19 cellular contexts compared by ENCODE assay signal in the genomic region with DNA sequence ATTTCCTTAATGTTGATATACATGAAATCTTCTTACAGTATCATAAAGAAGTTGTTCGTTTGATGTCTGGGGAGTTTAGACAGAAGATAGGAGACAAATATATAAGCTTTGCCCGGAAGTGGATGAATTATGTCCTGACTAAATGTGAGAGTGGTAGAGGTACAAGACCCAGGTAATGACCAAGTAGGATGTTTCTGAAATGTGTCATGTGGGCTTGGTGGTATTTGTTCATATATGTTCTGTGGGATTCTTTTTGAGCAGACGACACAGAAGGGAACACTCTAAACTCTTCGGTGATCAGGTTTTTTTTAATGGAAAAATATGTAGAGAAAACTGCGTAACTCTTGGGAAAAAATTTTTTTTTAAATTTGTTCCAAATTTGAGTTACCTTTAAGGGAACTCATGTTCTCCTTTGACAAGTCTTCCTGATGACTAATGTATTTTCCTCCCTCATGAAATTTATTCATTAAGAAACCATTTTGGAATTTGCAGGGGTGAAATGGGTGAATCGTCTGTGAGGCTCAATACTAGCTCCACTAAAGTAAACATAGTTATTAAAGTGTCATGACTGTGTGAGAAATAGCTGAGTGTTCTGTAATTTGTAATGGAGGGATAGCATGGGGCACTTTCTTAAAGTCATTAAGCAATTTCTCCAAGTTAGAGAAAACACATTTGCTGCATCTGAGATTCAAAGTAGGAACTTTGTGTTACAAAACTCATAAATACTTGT.
DNase-seq lines count a peak whose midpoint lies in the region; ATAC-seq, FAIRE-seq and TF ChIP-seq lines count a peak whose summit lies in the region.
"Had no signal": no experiment of that assay in that cellular context is flagged by ENCODE, and none has a peak within 500 bp of the region (broad histone marks: within the 10 kb centered on the region; RNA-seq: fewer than 3 reads in every experiment).

No MANE protein-coding gene starts in this region.

- TF ChIP-seq EP300 in GM12878 (IDR thresholded peaks at IDR 0.05; ENCODE audit: borderline replicate concordance in 1 of 2, control insufficient read depth in 1 of 2, low read depth in 2 of 2, low read length in 2 of 2) (no peak), sigmoid colon (IDR thresholded peaks at IDR 0.05) (peak in 1 of 4 donors; percentile 14)

- H3K27me3 ChIP-seq in HCT116 (ENCODE audit: insufficient read depth, low read length): no peaks in the 10 kb centered on the region
- H3K27me3 ChIP-seq in GM12878 (replicated peaks in 1 of 2; ENCODE audit: control insufficient read depth in 2 of 2, insufficient read depth in 2 of 2, low read length in 1 of 2): no peaks in the 10 kb centered on the region
- H3K27me3 ChIP-seq in keratinocyte (ENCODE audit: control insufficient read depth, extremely low read depth, insufficient read depth, low read length): no peaks in the 10 kb centered on the region
- no peaks in the 10 kb centered on the region for H3K27me3 ChIP-seq in naive thymus-derived CD4-positive, alpha-beta T cell (ENCODE audit: control insufficient read depth in 2 of 2, insufficient read depth in 2 of 2, low read length in 2 of 2)
- no peaks in the 10 kb centered on the region for H3K27me3 ChIP-seq in sigmoid colon
- H3K27me3 ChIP-seq: SJSA1 had no signal

- H3K9ac ChIP-seq in HCT116 (ENCODE audit: low read length) (no peak overlapping the region), GM12878 (ENCODE audit: control insufficient read depth, insufficient read depth, low read length) (no peak overlapping the region), keratinocyte (ENCODE audit: control insufficient read depth, extremely low read depth, insufficient read depth, low read length) (no peak overlapping the region)

- no peaks in the 10 kb centered on the region for H3K9me1 ChIP-seq in keratinocyte (ENCODE audit: control insufficient read depth, extremely low read depth, insufficient read depth, low read length)

- H4K20me1 ChIP-seq in HCT116 (ENCODE audit: insufficient read depth) (0 out of 2 replicates have a peak, but pooled peaks cover 10% of the 10 kb centered on the region), GM12878 (ENCODE audit: control insufficient read depth, insufficient read depth) (no peaks in the 10 kb centered on the region), keratinocyte (ENCODE audit: control insufficient read depth, extremely low read depth, insufficient read depth, low read length) (no peaks in the 10 kb centered on the region)

- peak overlapping the region in 1 of 9 donors; percentile 48 for H3K27ac Mint-ChIP-seq in naive thymus-derived CD4-positive, alpha-beta T cell
- H3K27ac Mint-ChIP-seq: activated naive CD4-positive, alpha-beta T cell treated with anti-CD3 and anti-CD28 coated beads for 36 hours; T-helper 2 cell treated with Interferon-gamma antibody and Interleukin-4, amounts not matched to agents 5 μg/mL and 100 μg/mL, for 36 hours had no signal

- SMC1A ChIA-PET in GM12878 (lab: Charles Lee; ENCODE audit: uncharacterized antibody, unreplicated experiment): no interaction called here

- H3K27ac ChIP-seq in HCT116 (ENCODE audit: low read depth, low read length) (no peak overlapping the region), GM12878 (ENCODE audit: control insufficient read depth, insufficient read depth) (no peak overlapping the region), keratinocyte (ENCODE audit: control insufficient read depth, insufficient read depth, low read length) (peak overlapping the region; percentile 4), sigmoid colon (peak overlapping the region in 2 of 4 donors; percentile 29 to 46)
- no peak overlapping the region for H3K27ac ChIP-seq in naive thymus-derived CD4-positive, alpha-beta T cell (ENCODE audit: low read depth, low read length)
- H3K27ac ChIP-seq: SJSA1 had no signal

- TF ChIP-seq POLR2A in HCT116 (IDR thresholded peaks at IDR 0.05; ENCODE audit: borderline replicate concordance, extremely low read depth, insufficient read depth, insufficient read length) (no peak), GM12878 (IDR thresholded peaks at IDR 0.05; ENCODE audit: low read depth, low read length) (no peak), sigmoid colon (IDR thresholded peaks at IDR 0.05) (no peak)

- FAIRE-seq in GM12878 (lab: Jason Lieb, UNC) (peak; percentile 57), keratinocyte (lab: Jason Lieb, UNC) (no peak)
- FAIRE-seq: H54 had no signal

- BruUV-seq in HCT116 (replicated peaks; lab: Mats Ljungman, UMichigan) (no TSS peak), GM12878 (replicated peaks; lab: Mats Ljungman, UMichigan) (no TSS peak)

- H3K4me3 ChIP-seq in HCT116 (replicated peaks in 1 of 2; ENCODE audit: low read depth in 1 of 2, low read length in 2 of 2) (no peak overlapping the region), GM12878 (no peak overlapping the region), keratinocyte (ENCODE audit: control insufficient read depth in 2 of 3, extremely low read depth in 1 of 3, insufficient read depth in 2 of 3, low read depth in 1 of 3, low read length in 3 of 3) (no peak overlapping the region), sigmoid colon (no peak overlapping the region)
- H3K4me3 ChIP-seq in naive thymus-derived CD4-positive, alpha-beta T cell (ENCODE audit: low read length): no peak overlapping the region
- H3K4me3 ChIP-seq: SJSA1 had no signal

- 57% methylated on average over 6 of the region's 6 CpGs for WGBS in GM12878 (ENCODE audit: insufficient coverage, insufficient replicate concordance, low lambda C conversion rate, missing lambda C conversion rate)
- 86% methylated on average over 6 of the region's 6 CpGs for WGBS in sigmoid colon, 2 donors

- ATAC-seq in HCT116 (no peak), GM12878 (no peak)
- no peak for ATAC-seq in naive thymus-derived CD4-positive, alpha-beta T cell
- ATAC-seq: left cardiac atrium had no signal

- H2AFZ ChIP-seq in HCT116 (ENCODE audit: low read depth, low read length, poor library complexity, severe bottlenecking) (no peak overlapping the region), GM12878 (ENCODE audit: control insufficient read depth, low read depth, low read length) (no peak overlapping the region), keratinocyte (ENCODE audit: control insufficient read depth, low read length) (no peak overlapping the region)

- H3K79me2 ChIP-seq in HCT116 (ENCODE audit: insufficient read depth, low read length): no peaks in the 10 kb centered on the region
- no peaks in the 10 kb centered on the region for H3K79me2 ChIP-seq in GM12878 (ENCODE audit: control insufficient read depth, insufficient read depth, low read length)
- H3K79me2 ChIP-seq in keratinocyte (ENCODE audit: control insufficient read depth, insufficient read depth, low read length): no peaks in the 10 kb centered on the region

- TF ChIP-seq RAD21 in HCT116 (IDR thresholded peaks at IDR 0.05; ENCODE audit: low read depth) (no peak), GM12878 (IDR thresholded peaks at IDR 0.05; ENCODE audit: insufficient read depth, low read depth, low read length) (no peak)

- no peak overlapping the region for H3K4me3 Mint-ChIP-seq in naive thymus-derived CD4-positive, alpha-beta T cell
- H3K4me3 Mint-ChIP-seq: activated naive CD4-positive, alpha-beta T cell treated with anti-CD3 and anti-CD28 coated beads for 36 hours; T-helper 2 cell treated with Interferon-gamma antibody and Interleukin-4, amounts not matched to agents 5 μg/mL and 100 μg/mL, for 36 hours had no signal

- H3K27me3 Mint-ChIP-seq in naive thymus-derived CD4-positive, alpha-beta T cell: no peaks in the 10 kb centered on the region

- RAD21 ChIA-PET in HCT116 (lab: Charles Lee; ENCODE audit: low non-redundant PET in 1 of 2, low total read pairs in 2 of 2, uncharacterized antibody in 2 of 2, unreplicated experiment in 2 of 2): no interaction called here
- RAD21 ChIA-PET in GM12878 (lab: Charles Lee; ENCODE audit: unreplicated experiment): no interaction called here

- H3K4me1 Mint-ChIP-seq in naive thymus-derived CD4-positive, alpha-beta T cell: no peaks in the 10 kb centered on the region

- TF ChIP-seq CTCF in HCT116 (IDR thresholded peaks at IDR 0.05 in 2 of 3, conservative IDR thresholded peaks at IDR 0.05 in 1 of 3; ENCODE audit: borderline replicate concordance in 1 of 3, insufficient read depth in 1 of 3, low read depth in 2 of 3, low read length in 2 of 3) (no peak), GM12878 (IDR thresholded peaks at IDR 0.05 in 2 of 3, conservative IDR thresholded peaks at IDR 0.05 in 1 of 3; ENCODE audit: control insufficient read depth in 2 of 3, extremely low read depth in 1 of 3, insufficient read depth in 1 of 3, low read depth in 3 of 3, low read length in 3 of 3) (no peak), keratinocyte (optimal IDR thresholded peaks at IDR 0.05 in 1 of 3, IDR thresholded peaks at IDR 0.05 in 1 of 3, conservative IDR thresholded peaks at IDR 0.05 in 1 of 3; ENCODE audit: extremely low read depth in 1 of 3, insufficient read depth in 2 of 3, low read length in 3 of 3) (no peak), sigmoid colon (IDR thresholded peaks at IDR 0.05) (no peak)

- no peak overlapping the region for H3K4me2 ChIP-seq in HCT116 (ENCODE audit: low read length)
- no peak overlapping the region for H3K4me2 ChIP-seq in GM12878 (ENCODE audit: control insufficient read depth, insufficient read depth)
- H3K4me2 ChIP-seq in keratinocyte (ENCODE audit: control insufficient read depth, extremely low read depth, insufficient read depth, low read depth, low read length): no peak overlapping the region

- H3K9me2 ChIP-seq in HCT116 (ENCODE audit: insufficient read depth): no peaks in the 10 kb centered on the region

- peaks cover 4 to 46% of the 10 kb centered on the region in 2 experiments for H3K36me3 ChIP-seq in HCT116 (ENCODE audit: control insufficient read depth in 1 of 2, insufficient read depth in 2 of 2, low read length in 2 of 2)
- peaks cover 6 to 25% of the 10 kb centered on the region in 2 experiments for H3K36me3 ChIP-seq in GM12878 (ENCODE audit: control insufficient read depth in 2 of 2, insufficient read depth in 2 of 2, low read length in 1 of 2)
- peaks cover 11 to 19% of the 10 kb centered on the region in 2 experiments for H3K36me3 ChIP-seq in keratinocyte (ENCODE audit: control insufficient read depth in 2 of 2, extremely low read depth in 1 of 2, insufficient read depth in 2 of 2, low read length in 2 of 2)
- peaks cover 24 to 59% (median 29%) of the 10 kb centered on the region in 3 experiments for H3K36me3 ChIP-seq in naive thymus-derived CD4-positive, alpha-beta T cell (ENCODE audit: control insufficient read depth in 2 of 3, insufficient read depth in 3 of 3, low read length in 3 of 3)
- peaks cover 7 to 92% (median 23%) of the 10 kb centered on the region in 4 donors for H3K36me3 ChIP-seq in sigmoid colon

- CTCF ChIA-PET in HCT116 (lab: Charles Lee) (no interaction called here), GM12878 (lab: Yijun Ruan, JAX) (interaction anchor here (1.1 kb wide), 1 partner anchor 279 kb away, joined by 3 read pairs; no protein-coding TSS in a partner anchor)
- CTCF ChIA-PET in naive thymus-derived CD4-positive, alpha-beta T cell (lab: Charles Lee): no interaction called here

- dilution Hi-C loops in keratinocyte (cut with MboI; ENCODE audit: extremely low pct_ligation_motif_present, low sequenced_read_pairs): no loop called here

- DNase-seq in AG08395 (ENCODE audit: low spot score) (peak; percentile 21), HCT116 (ENCODE audit: low read depth, low spot score) (no peak), GM12878 (ENCODE audit: low read depth, low spot score) (no peak), keratinocyte (ENCODE audit: low read depth, low spot score) (no peak), sigmoid colon (no peak), HUDEP-2 (lab: John Stamatoyannopoulos, UW; ENCODE audit: unreplicated experiment in 76 of 76) (no peak)
- no peak for DNase-seq in naive thymus-derived CD4-positive, alpha-beta T cell
- no peak for DNase-seq in activated naive CD4-positive, alpha-beta T cell treated with anti-CD3 and anti-CD28 coated beads, Interleukin-2, amount 50 U/mL, for 16 hours
- DNase-seq: activated CD8-positive, alpha-beta memory T cell treated with anti-CD3 and anti-CD28 coated beads, Interleukin-2, amount 50 U/mL, for 4 hours; activated naive CD4-positive, alpha-beta T cell treated with anti-CD3 and anti-CD28 coated beads for 36 hours; AML-193; KBM-7; left cardiac atrium; NCI-H1092 treated with DMSO at 0.1 percent for 48 hours; NCI-H526 treated with DMSO at 0.1 percent for 48 hours; stimulated activated CD4-positive, alpha-beta T cell treated with anti-CD3 and anti-CD28 coated beads, Interleukin-2, amount 100 ng/mL, for 48 hours had no signal

- H3K4me1 ChIP-seq in HCT116 (ENCODE audit: control insufficient read depth in 1 of 2, insufficient read depth in 2 of 2, low read length in 2 of 2) (peaks cover 0 to 7% of the 10 kb centered on the region in 2 experiments; a peak in 2 of 4 replicates), GM12878 (ENCODE audit: control insufficient read depth, insufficient read depth, low read length) (no peaks in the 10 kb centered on the region), keratinocyte (ENCODE audit: control insufficient read depth, extremely low read depth, insufficient read depth, low read length) (peaks cover 3% of the 10 kb centered on the region), sigmoid colon (peaks cover 0 to 12% (median 4%) of the 10 kb centered on the region in 4 donors)
- H3K4me1 ChIP-seq in naive thymus-derived CD4-positive, alpha-beta T cell (ENCODE audit: control insufficient read depth in 2 of 2, insufficient read depth in 2 of 2, low read length in 2 of 2): no peaks in the 10 kb centered on the region
- H3K4me1 ChIP-seq: SJSA1 had no signal

- no peaks in the 10 kb centered on the region for H3K9me3 ChIP-seq in HCT116 (ENCODE audit: control insufficient read depth in 1 of 2, insufficient read depth in 1 of 2, low read depth in 1 of 2, low read length in 2 of 2)
- H3K9me3 ChIP-seq in GM12878 (replicated peaks; ENCODE audit: control insufficient read depth, insufficient read depth, low read length): no peaks in the 10 kb centered on the region
- H3K9me3 ChIP-seq in keratinocyte (ENCODE audit: control insufficient read depth, low read depth, low read length): no peaks in the 10 kb centered on the region
- no peaks in the 10 kb centered on the region for H3K9me3 ChIP-seq in naive thymus-derived CD4-positive, alpha-beta T cell (ENCODE audit: control insufficient read depth in 2 of 3, low read length in 3 of 3)
- H3K9me3 ChIP-seq in sigmoid colon: no peaks in the 10 kb centered on the region
- H3K9me3 ChIP-seq: SJSA1 had no signal

- peaks cover 17 to 64% (median 38%) of the 10 kb centered on the region in 5 donors for H3K36me3 Mint-ChIP-seq in naive thymus-derived CD4-positive, alpha-beta T cell

- POLR2A ChIA-PET in HCT116 (lab: Charles Lee): no interaction called here
- POLR2A ChIA-PET in GM12878 (lab: Charles Lee): no interaction called here
- POLR2A ChIA-PET in naive thymus-derived CD4-positive, alpha-beta T cell (lab: Charles Lee): no interaction called here

- intact Hi-C loops in HCT116 (cut with micrococcal nuclease) (loop anchor here (10.0 kb wide), 1 partner anchor 157 kb away; no protein-coding TSS in a partner anchor), GM12878 (cut with micrococcal nuclease; ENCODE audit: unreplicated experiment) (no loop called here), sigmoid colon (cut with DNase I) (loop anchor here (10.0 kb wide), 1 partner anchor 157 kb away; no protein-coding TSS in a partner anchor)
- intact Hi-C loops in naive thymus-derived CD4-positive, alpha-beta T cell (cut with micrococcal nuclease): no loop called here

- in situ Hi-C loops in GM12878 (cut with MboI): no loop called here

- H3K9me3 Mint-ChIP-seq in naive thymus-derived CD4-positive, alpha-beta T cell: no peaks in the 10 kb centered on the region
- H3K9me3 Mint-ChIP-seq: activated naive CD4-positive, alpha-beta T cell treated with anti-CD3 and anti-CD28 coated beads for 36 hours; T-helper 2 cell treated with Interferon-gamma antibody and Interleukin-4, amounts not matched to agents 5 μg/mL and 100 μg/mL, for 36 hours had no signal

Comparison
In these comparisons a context has a peak if more than half of its experiments do, and no peak if none do; other contexts are left out.
1. intact Hi-C loops: an anchor here in HCT116 (10.0 kb wide) and sigmoid colon (10.0 kb wide); none called in GM12878 and naive thymus-derived CD4-positive, alpha-beta T cell.